Comparison of ENCODE assay signal across 19 cellular contexts in the genomic region with DNA sequence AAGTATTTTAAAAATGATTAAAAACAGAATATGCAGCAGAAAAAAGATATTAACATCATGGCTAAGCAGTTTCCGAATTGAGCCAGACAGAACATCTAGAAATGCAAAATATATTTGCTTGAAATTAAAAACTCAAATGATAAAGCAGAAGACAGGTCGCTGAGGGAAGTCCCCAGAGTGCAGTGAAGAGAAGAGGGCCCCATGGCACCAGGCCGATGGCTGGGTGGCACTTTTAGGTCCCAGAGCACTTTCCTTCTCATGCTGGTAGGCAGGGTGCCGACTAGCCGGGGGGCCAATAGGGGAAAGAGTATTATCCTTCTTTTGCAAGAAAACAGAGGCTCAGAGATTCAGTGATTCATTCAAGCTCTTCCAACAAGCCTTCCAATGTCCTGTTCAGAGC. TPM values are rescaled to one million over a fixed set of nuclear protein-coding genes. Genes with fewer than 3 reads are reported as not detected.
DNase-seq lines count a peak whose midpoint lies in the region; ATAC-seq and TF ChIP-seq lines count a peak whose summit lies in the region.
"Had no signal": no experiment of that assay in that cellular context is flagged by ENCODE, and none has a peak within 500 bp of the region (broad histone marks: within the 10 kb centered on the region; RNA-seq: fewer than 3 reads in every experiment).

No MANE protein-coding gene starts in this region.

- H3K79me2 ChIP-seq in OCI-LY1 (ENCODE audit: insufficient read depth, low read length): no peaks in the 10 kb centered on the region

- H3K27me3 Mint-ChIP-seq in CD4-positive, alpha-beta T cell: no peaks in the 10 kb centered on the region
- H3K27me3 Mint-ChIP-seq in progenitor cell of endocrine pancreas (no peaks in the 10 kb centered on the region), CD14-positive monocyte (ENCODE audit: low read depth in 3 of 3) (no peaks in the 10 kb centered on the region)
- H3K27me3 Mint-ChIP-seq: activated CD4-positive, alpha-beta memory T cell treated with anti-CD3 and anti-CD28 coated beads for 36 hours had no signal

- H3K9me3 ChIP-seq in CD4-positive, alpha-beta T cell (ENCODE audit: control insufficient read depth, low read length): no peaks in the 10 kb centered on the region
- no peaks in the 10 kb centered on the region for H3K9me3 ChIP-seq in OCI-LY1 (ENCODE audit: low read length)

- H3K4me2 ChIP-seq in OCI-LY1 (ENCODE audit: low read length): peak overlapping the region; percentile 0; the same call in 1 of the 2 replicates

- POLR2A ChIA-PET in CD4-positive, alpha-beta T cell (lab: Charles Lee): no interaction called here

- CTCF ChIA-PET in CD4-positive, alpha-beta T cell (lab: Charles Lee): interaction anchor here (1.1 kb wide), 1 partner anchor 9 kb away, joined by 4 read pairs; no protein-coding TSS in a partner anchor

- peak overlapping the region; percentile 39 for H3K27ac Mint-ChIP-seq in CD4-positive, alpha-beta T cell
- H3K27ac Mint-ChIP-seq in progenitor cell of endocrine pancreas (peak overlapping the region; percentile 2), CD14-positive monocyte (peak overlapping the region in 2 of 7 donors; percentile 26 to 72)
- H3K27ac Mint-ChIP-seq: activated CD4-positive, alpha-beta memory T cell treated with anti-CD3 and anti-CD28 coated beads for 36 hours had no signal

- H3K4me1 ChIP-seq in OCI-LY1 (ENCODE audit: insufficient read depth, low read length, severe bottlenecking): peaks cover 17% of the 10 kb centered on the region

- no peaks in the 10 kb centered on the region for H3K9me3 Mint-ChIP-seq in CD4-positive, alpha-beta T cell
- H3K9me3 Mint-ChIP-seq in progenitor cell of endocrine pancreas (ENCODE audit: low read depth) (no peaks in the 10 kb centered on the region), CD14-positive monocyte (no peaks in the 10 kb centered on the region)
- H3K9me3 Mint-ChIP-seq: activated CD4-positive, alpha-beta memory T cell treated with anti-CD3 and anti-CD28 coated beads for 36 hours had no signal

- H3K4me1 Mint-ChIP-seq in CD4-positive, alpha-beta T cell (ENCODE audit: low read depth): no peaks in the 10 kb centered on the region
- H3K4me1 Mint-ChIP-seq in progenitor cell of endocrine pancreas (ENCODE audit: low read depth) (no peaks in the 10 kb centered on the region), CD14-positive monocyte (peaks cover 5% of the 10 kb centered on the region)

- peaks cover 94% of the 10 kb centered on the region for H3K36me3 Mint-ChIP-seq in CD4-positive, alpha-beta T cell (ENCODE audit: low read depth)
- H3K36me3 Mint-ChIP-seq in progenitor cell of endocrine pancreas (ENCODE audit: insufficient read depth): peaks cover 27% of the 10 kb centered on the region
- peaks cover 84 to 99% of the 10 kb centered on the region in 2 donors for H3K36me3 Mint-ChIP-seq in CD14-positive monocyte

- H3K4me3 ChIP-seq in OCI-LY1 (ENCODE audit: low read depth, low read length, poor library complexity, severe bottlenecking): no peak overlapping the region

- no peak overlapping the region; the same call in 1 of the 2 replicates for H3K9ac ChIP-seq in OCI-LY1 (ENCODE audit: low read length)

- no peak overlapping the region for H3K27ac ChIP-seq in CD4-positive, alpha-beta T cell (ENCODE audit: low read depth, low read length)
- peak overlapping the region; percentile 75 for H3K27ac ChIP-seq in OCI-LY1 (ENCODE audit: low read depth, low read length, poor library complexity, severe bottlenecking)

- H3K9me2 ChIP-seq in OCI-LY1 (ENCODE audit: low read depth, low read length): no peaks in the 10 kb centered on the region

- no peak overlapping the region for H3K4me3 Mint-ChIP-seq in CD4-positive, alpha-beta T cell
- H3K4me3 Mint-ChIP-seq in progenitor cell of endocrine pancreas (ENCODE audit: low read depth) (no peak overlapping the region), CD14-positive monocyte (no peak overlapping the region)
- H3K4me3 Mint-ChIP-seq: activated CD4-positive, alpha-beta memory T cell treated with anti-CD3 and anti-CD28 coated beads for 36 hours had no signal

- H3F3A ChIP-seq in OCI-LY1 (ENCODE audit: insufficient read depth, low read length): no peaks in the 10 kb centered on the region; the same call in 1 of the 2 replicates

- peaks cover 56% of the 10 kb centered on the region for H3K36me3 ChIP-seq in OCI-LY1 (ENCODE audit: insufficient read depth, low read length)

- TF ChIP-seq CTCF in CD4-positive, alpha-beta T cell (IDR thresholded peaks at IDR 0.05): no peak
- TF ChIP-seq CTCF in OCI-LY1 (IDR thresholded peaks at IDR 0.05; ENCODE audit: low read length): no peak
- no peak for TF ChIP-seq CTCF in progenitor cell of endocrine pancreas (IDR thresholded peaks at IDR 0.05; ENCODE audit: unreplicated experiment)
- no peak for TF ChIP-seq CTCF in CD14-positive monocyte (IDR thresholded peaks at IDR 0.05)

- no peak for ATAC-seq in CD4-positive, alpha-beta T cell (ENCODE audit: poor library complexity)
- ATAC-seq: SK-N-SH treated with all-trans-retinoic acid at 6 μM for 48 hours had no signal

- no peaks in the 10 kb centered on the region for H3K27me3 ChIP-seq in CD4-positive, alpha-beta T cell (ENCODE audit: control insufficient read depth, insufficient read depth, low read length)
- no peaks in the 10 kb centered on the region for H3K27me3 ChIP-seq in OCI-LY1 (ENCODE audit: insufficient read depth, low read length)

- no peak overlapping the region for H2AFZ ChIP-seq in OCI-LY1 (ENCODE audit: low read length)

- H4K20me1 ChIP-seq in OCI-LY1 (ENCODE audit: insufficient read depth, low read length): no peaks in the 10 kb centered on the region

- intact Hi-C loops in CD4-positive, alpha-beta T cell (cut with DNase I, micrococcal nuclease): no loop called here
- intact Hi-C loops in CD14-positive monocyte (cut with micrococcal nuclease): no loop called here

- no peak for DNase-seq in CD4-positive, alpha-beta T cell
- DNase-seq in germinal center (ENCODE audit: low spot score) (peak; percentile 36), progenitor cell of endocrine pancreas (ENCODE audit: low spot score, unreplicated experiment) (no peak), SIG-M5 treated with dmso at 0.1 percent for 504 hours (lab: John Stamatoyannopoulos, UW; ENCODE audit: unreplicated experiment) (no peak), CD14-positive monocyte (ENCODE audit: low spot score) (no peak), T1000 (lab: John Stamatoyannopoulos, UW) (no peak)
- DNase-seq: activated CD4-positive, alpha-beta memory T cell treated with anti-CD3 and anti-CD28 coated beads for 36 hours; activated CD4-positive, CD25-positive, alpha-beta regulatory T cell; activated naive CD4-positive, alpha-beta T cell treated with anti-CD3 and anti-CD28 coated beads, Interleukin-2, amount 50 U/mL, for 16 hours; activated T-cell treated with anti-CD3 and anti-CD28 coated beads for 4 hours; caudate nucleus; H7; MM.1S; NCI-H1436 treated with DMSO at 0.1 percent for 48 hours; NCI-H524; stimulated activated CD4-positive, alpha-beta T cell treated with anti-CD3 and anti-CD28 coated beads, Interleukin-4, amount 100 ng/mL, for 4 hours had no signal

RNA-seq across cellular contexts. Expression of a gene that starts 58.9 kb away (rescaled TPM):
- under 1 TPM; 0.53 to 0.58 TPM for total RNA-seq in CD4-positive, alpha-beta T cell
- total RNA-seq in progenitor cell of endocrine pancreas: 0.98 and 1.2 TPM in 2 replicates
- not detected for polyA plus RNA-seq in CD14-positive monocyte
- total RNA-seq: RPMI7951 had no signal

RNA-seq across cellular contexts. Expression of a gene that starts 58.9 kb away (rescaled TPM):
- total RNA-seq in CD4-positive, alpha-beta T cell: 10 to 100 TPM; 24.3 to 24.7 TPM
- total RNA-seq in progenitor cell of endocrine pancreas: 71.5 and 72.5 TPM in 2 replicates
- polyA plus RNA-seq in CD14-positive monocyte: 10 to 100 TPM; 30.4 to 34.0 TPM
